ENCODE assay signal across 21 cellular contexts in genomic region chr18:5506174-5506573, GRCh38. TPM values are rescaled to one million over a fixed set of nuclear protein-coding genes. Genes with fewer than 3 reads are reported as not detected.
DNase-seq lines count a peak whose midpoint lies in the region; ATAC-seq and TF ChIP-seq lines count a peak whose summit lies in the region.
"Had no signal": no experiment of that assay in that cellular context is flagged by ENCODE, and none has a peak within 500 bp of the region (broad histone marks: within the 10 kb centered on the region; RNA-seq: fewer than 3 reads in every experiment).

No MANE protein-coding gene starts in this region.

- H3K4me3 ChIP-seq in trophoblast cell (ENCODE audit: low read depth, low read length), result no peak overlapping the region
- H3K4me3 ChIP-seq: BLaER1, GM12878, GM23248 had no signal

- H2BK12ac ChIP-seq in trophoblast cell (ENCODE audit: low read length), result no peak overlapping the region

- no peaks in the 10 kb centered on the region for H3K9me3 ChIP-seq in trophoblast cell (ENCODE audit: insufficient read depth, low read depth, low read length)
- H3K9me3 ChIP-seq: BLaER1, Caco-2 had no signal

- H3K4me3 Mint-ChIP-seq in activated CD8-positive, alpha-beta memory T cell treated with anti-CD3 and anti-CD28 coated beads, Interleukin-2, amount 10 ng/mL, durations not matched to agents 7 days and 5 days, result no peak overlapping the region
- H3K4me3 Mint-ChIP-seq in mesothelial cell of epicardium (no peak overlapping the region), osteocyte (ENCODE audit: unreplicated experiment) (no peak overlapping the region)
- H3K4me3 Mint-ChIP-seq: B cell; CD4-positive, CD25-positive, alpha-beta regulatory T cell; CD8-positive, alpha-beta T cell had no signal

- H3K4me1 ChIP-seq in trophoblast cell (ENCODE audit: control insufficient read depth in 1 of 2, insufficient read depth in 2 of 2, low read length in 2 of 2), result peaks cover 5 to 10% of the 10 kb centered on the region in 2 experiments
- H3K4me1 ChIP-seq: BLaER1, Caco-2 had no signal

- no peaks in the 10 kb centered on the region for H3K9me3 Mint-ChIP-seq in activated CD8-positive, alpha-beta memory T cell treated with anti-CD3 and anti-CD28 coated beads, Interleukin-2, amount 10 ng/mL, durations not matched to agents 7 days and 5 days (ENCODE audit: low read depth)
- H3K9me3 Mint-ChIP-seq in mesothelial cell of epicardium (no peaks in the 10 kb centered on the region), osteocyte (ENCODE audit: unreplicated experiment) (no peaks in the 10 kb centered on the region)
- H3K9me3 Mint-ChIP-seq: CD8-positive, alpha-beta T cell had no signal

- H3K4ac ChIP-seq in trophoblast cell (ENCODE audit: low read depth, low read length), result peak overlapping the region; percentile 38

- no peaks in the 10 kb centered on the region for H3K27me3 ChIP-seq in trophoblast cell (ENCODE audit: insufficient read depth, low read length)
- H3K27me3 ChIP-seq: BLaER1 had no signal

- no peak overlapping the region for H4K12ac ChIP-seq in trophoblast cell (ENCODE audit: low read depth, low read length)

- no peak overlapping the region for H2AFZ ChIP-seq in trophoblast cell (ENCODE audit: insufficient read depth, low read length, poor library complexity)
- H2AFZ ChIP-seq: GM23248 had no signal

- peaks cover 8% of the 10 kb centered on the region for H3K79me2 ChIP-seq in trophoblast cell (ENCODE audit: control insufficient read depth, insufficient read depth, low read length, poor library complexity)

- no peak overlapping the region for H3K9ac ChIP-seq in trophoblast cell (ENCODE audit: low read length)
- H3K9ac ChIP-seq: BLaER1, GM23248 had no signal

- no peak for ATAC-seq in activated CD8-positive, alpha-beta memory T cell treated with anti-CD3 and anti-CD28 coated beads, Interleukin-2, amount 10 ng/mL, durations not matched to agents 7 days and 5 days
- ATAC-seq: CD8-positive, alpha-beta T cell; GM12878 had no signal

- no peak overlapping the region for H2BK5ac ChIP-seq in trophoblast cell (ENCODE audit: low read depth, low read length, poor library complexity)

- no CpG with 5 or more reads among the region's 8 CpGs for WGBS in trophoblast cell (ENCODE audit: extremely low coverage, insufficient coverage, insufficient read length)

- TF ChIP-seq CTCF in mesothelial cell of epicardium (IDR thresholded peaks at IDR 0.05; ENCODE audit: unreplicated experiment) (no peak), osteocyte (IDR thresholded peaks at IDR 0.05) (no peak)

- no peak overlapping the region for H3K27ac ChIP-seq in trophoblast cell (ENCODE audit: low read depth, low read length)
- H3K27ac ChIP-seq: 22Rv1, BLaER1, C4-2B, GM23248 had no signal

- H4K91ac ChIP-seq in trophoblast cell (ENCODE audit: low read depth, low read length), result no peak overlapping the region

- DNase-seq in activated CD8-positive, alpha-beta memory T cell treated with anti-CD3 and anti-CD28 coated beads, Interleukin-2, amount 10 ng/mL, durations not matched to agents 7 days and 5 days, result no peak
- no peak for DNase-seq in activated CD8-positive, alpha-beta memory T cell treated with anti-CD3 and anti-CD28 coated beads, Interleukin-2, amount 50 U/mL, for 4 hours
- DNase-seq in mesothelial cell of epicardium (ENCODE audit: low spot score in 2 of 2, unreplicated experiment in 2 of 2) (no peak), trophoblast cell (no peak), osteocyte (ENCODE audit: extremely low spot score, unreplicated experiment) (no peak), NCI-H146 treated with DMSO at 0.1 percent for 48 hours (lab: John Stamatoyannopoulos, UW; ENCODE audit: unreplicated experiment) (no peak)
- DNase-seq: Caco-2; CD4-positive, CD25-positive, alpha-beta regulatory T cell; CD8-positive, alpha-beta T cell; DMS 273 treated with DMSO at 0.1 percent for 48 hours; DMS79; EL; GDM1; GM23248; H7; HCEC 1CT had no signal

- H3K18ac ChIP-seq in trophoblast cell (ENCODE audit: low read length), result peak overlapping the region; percentile 5

- H3K14ac ChIP-seq in trophoblast cell (ENCODE audit: low read length), result no peak overlapping the region

- no peak overlapping the region for H3K23ac ChIP-seq in trophoblast cell (ENCODE audit: low read length)

- no peak overlapping the region for H2BK120ac ChIP-seq in trophoblast cell (ENCODE audit: insufficient read depth, low read length, poor library complexity)

- H3K27me3 Mint-ChIP-seq in activated CD8-positive, alpha-beta memory T cell treated with anti-CD3 and anti-CD28 coated beads, Interleukin-2, amount 10 ng/mL, durations not matched to agents 7 days and 5 days, result peaks cover 2% of the 10 kb centered on the region
- H3K27me3 Mint-ChIP-seq in mesothelial cell of epicardium (ENCODE audit: low read depth), result no peaks in the 10 kb centered on the region
- no peaks in the 10 kb centered on the region for H3K27me3 Mint-ChIP-seq in osteocyte (ENCODE audit: unreplicated experiment)

- H3K36me3 ChIP-seq in trophoblast cell (ENCODE audit: control insufficient read depth in 1 of 2, insufficient read depth in 2 of 2, low read length in 2 of 2), result peaks cover 2 to 3% of the 10 kb centered on the region in 2 experiments
- H3K36me3 ChIP-seq: BLaER1 had no signal

- no peak overlapping the region for H2AK5ac ChIP-seq in trophoblast cell (ENCODE audit: low read length)

- no peak overlapping the region for H4K8ac ChIP-seq in trophoblast cell (ENCODE audit: low read depth, low read length)

- H3K79me1 ChIP-seq in trophoblast cell (ENCODE audit: low read length), result peaks cover 2% of the 10 kb centered on the region

- H3K4me1 Mint-ChIP-seq in activated CD8-positive, alpha-beta memory T cell treated with anti-CD3 and anti-CD28 coated beads, Interleukin-2, amount 10 ng/mL, durations not matched to agents 7 days and 5 days, result no peaks in the 10 kb centered on the region
- H3K4me1 Mint-ChIP-seq in mesothelial cell of epicardium, result peaks cover 43% of the 10 kb centered on the region
- H3K4me1 Mint-ChIP-seq in osteocyte (ENCODE audit: unreplicated experiment), result peaks cover 7% of the 10 kb centered on the region
- H3K4me1 Mint-ChIP-seq: B cell; CD4-positive, CD25-positive, alpha-beta regulatory T cell had no signal

- H3K4me2 ChIP-seq in trophoblast cell (ENCODE audit: low read length), result no peak overlapping the region
- H3K4me2 ChIP-seq: BLaER1 had no signal

- H3K27ac Mint-ChIP-seq in activated CD8-positive, alpha-beta memory T cell treated with anti-CD3 and anti-CD28 coated beads, Interleukin-2, amount 10 ng/mL, durations not matched to agents 7 days and 5 days, result peak overlapping the region; percentile 54
- H3K27ac Mint-ChIP-seq in mesothelial cell of epicardium (peak overlapping the region; percentile 47), osteocyte (ENCODE audit: unreplicated experiment) (no peak overlapping the region)
- H3K27ac Mint-ChIP-seq: B cell; CD4-positive, CD25-positive, alpha-beta regulatory T cell; CD8-positive, alpha-beta T cell had no signal

- CTCF ChIA-PET in activated CD8-positive, alpha-beta memory T cell treated with anti-CD3 and anti-CD28 coated beads, Interleukin-2, amount 10 ng/mL, durations not matched to agents 7 days and 5 days (lab: Charles Lee), result no interaction called here

- H3K36me3 Mint-ChIP-seq in activated CD8-positive, alpha-beta memory T cell treated with anti-CD3 and anti-CD28 coated beads, Interleukin-2, amount 10 ng/mL, durations not matched to agents 7 days and 5 days, result no peaks in the 10 kb centered on the region
- H3K36me3 Mint-ChIP-seq in mesothelial cell of epicardium (peaks cover 2% of the 10 kb centered on the region), osteocyte (ENCODE audit: unreplicated experiment) (no peaks in the 10 kb centered on the region)
- H3K36me3 Mint-ChIP-seq: CD4-positive, CD25-positive, alpha-beta regulatory T cell; CD8-positive, alpha-beta T cell had no signal

RNA-seq across cellular contexts. Expression of gene EPB41L3, which starts 37.6 kb away (rescaled TPM):
- under 1 TPM in 1 of 2 experiments, not detected in 1; 0.45 TPM for total RNA-seq in activated CD8-positive, alpha-beta memory T cell treated with anti-CD3 and anti-CD28 coated beads, Interleukin-2, amount 10 ng/mL, durations not matched to agents 7 days and 5 days
- 59.9 to 61.9 TPM (median 60.6 TPM) in 3 replicates for total RNA-seq in mesothelial cell of epicardium
- 312 and 318 TPM in 2 replicates for polyA plus RNA-seq in trophoblast cell (2013)
- total RNA-seq in osteocyte, result 15.6 and 15.7 TPM in 2 replicates
- polyA plus RNA-seq: CD4-positive, CD25-positive, alpha-beta regulatory T cell had no signal

Comparison
In these comparisons a context has a peak if more than half of its experiments do, and no peak if none do; other contexts are left out.
1. RNA of gene EPB41L3, which starts 37.6 kb away (total RNA-seq): 59.9 to 61.9 TPM in mesothelial cell of epicardium and 15.6 to 15.7 TPM in osteocyte; 0.45 TPM in activated CD8-positive, alpha-beta memory T cell treated with anti-CD3 and anti-CD28 coated beads, Interleukin-2, amount 10 ng/mL, durations not matched to agents 7 days and 5 days; every median in the first group is over 10 times any median in the second.